16 cellular contexts compared by ENCODE assay signal in the genomic region with DNA sequence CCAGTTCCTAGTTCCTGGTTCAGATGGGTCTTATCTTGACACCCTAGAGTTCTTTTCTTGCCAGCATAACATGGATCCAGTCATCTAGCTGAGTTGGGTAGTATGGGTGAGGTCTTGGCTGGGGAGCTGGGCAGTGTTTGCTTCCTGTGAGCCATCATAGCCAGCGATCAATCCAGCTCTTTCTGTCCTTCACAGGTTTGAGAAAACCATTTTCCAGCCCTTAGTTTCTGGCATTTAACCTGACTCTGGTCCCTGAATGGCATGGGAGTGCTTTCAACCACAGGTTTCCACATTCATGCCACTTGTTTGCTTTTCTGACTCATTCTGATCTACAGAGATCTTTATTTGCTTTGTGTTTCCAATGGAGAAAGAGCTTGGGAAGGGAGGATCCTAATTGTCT. TPM values are rescaled to one million over a fixed set of nuclear protein-coding genes. Genes with fewer than 3 reads are reported as not detected.
DNase-seq lines count a peak whose midpoint lies in the region; ATAC-seq and TF ChIP-seq lines count a peak whose summit lies in the region.
"Had no signal": no experiment of that assay in that cellular context is flagged by ENCODE, and none has a peak within 500 bp of the region (broad histone marks: within the 10 kb centered on the region; RNA-seq: fewer than 3 reads in every experiment).

No MANE protein-coding gene starts in this region.

- H3K4me3 Mint-ChIP-seq in CD8-positive, alpha-beta memory T cell = no peak overlapping the region
- H3K4me3 Mint-ChIP-seq: stimulated activated effector memory CD8-positive, alpha-beta T cell treated with anti-CD3 and anti-CD28 coated beads, Interleukin-12 subunit alpha, Interleukin-12 subunit beta, amount 100 ng/mL, for 72 hours; T-helper 17 cell had no signal

- H3K4me3 ChIP-seq in HEK293 (ENCODE audit: low read depth, low read length) (no peak overlapping the region), RWPE2 (ENCODE audit: severe bottlenecking) (no peak overlapping the region), lower lobe of right lung (no peak overlapping the region), gastroesophageal sphincter (no peak overlapping the region)
- no peak overlapping the region for H3K4me3 ChIP-seq in CD8-positive, alpha-beta memory T cell (ENCODE audit: low read length)
- H3K4me3 ChIP-seq: psoas muscle had no signal

- no peaks in the 10 kb centered on the region for H3K9me3 ChIP-seq in HEK293 (ENCODE audit: control insufficient read depth, insufficient read depth, low read depth, low read length)
- H3K9me3 ChIP-seq in RWPE2 (ENCODE audit: severe bottlenecking) = no peaks in the 10 kb centered on the region
- no peaks in the 10 kb centered on the region for H3K9me3 ChIP-seq in CD8-positive, alpha-beta memory T cell (ENCODE audit: low read length)
- no peaks in the 10 kb centered on the region for H3K9me3 ChIP-seq in lower lobe of right lung
- H3K9me3 ChIP-seq in gastroesophageal sphincter = no peaks in the 10 kb centered on the region
- H3K9me3 ChIP-seq: psoas muscle had no signal

- no peak for TF ChIP-seq POLR2A in gastroesophageal sphincter (IDR thresholded peaks at IDR 0.05)

- no peak for TF ChIP-seq CTCF in HEK293 (tag by site-specific recombination; IDR thresholded peaks at IDR 0.05)
- no peak for TF ChIP-seq CTCF in RWPE2 (IDR thresholded peaks at IDR 0.05; ENCODE audit: poor library complexity, severe bottlenecking)
- no peak for TF ChIP-seq CTCF in lower lobe of right lung (IDR thresholded peaks at IDR 0.05)
- TF ChIP-seq CTCF in gastroesophageal sphincter (IDR thresholded peaks at IDR 0.05) = no peak

- intact Hi-C loops in lower lobe of right lung (cut with DNase I) = no loop called here

- H3K36me3 Mint-ChIP-seq in CD8-positive, alpha-beta memory T cell = no peaks in the 10 kb centered on the region
- H3K36me3 Mint-ChIP-seq: stimulated activated effector memory CD8-positive, alpha-beta T cell treated with anti-CD3 and anti-CD28 coated beads, Interleukin-12 subunit alpha, Interleukin-12 subunit beta, amount 100 ng/mL, for 72 hours had no signal

- H3K36me3 ChIP-seq in HEK293 (ENCODE audit: control insufficient read depth in 2 of 2, insufficient read depth in 1 of 2, low read length in 2 of 2) = no peaks in the 10 kb centered on the region
- no peaks in the 10 kb centered on the region for H3K36me3 ChIP-seq in RWPE2 (ENCODE audit: low read depth)
- no peaks in the 10 kb centered on the region for H3K36me3 ChIP-seq in CD8-positive, alpha-beta memory T cell (ENCODE audit: insufficient read depth, low read length)
- H3K36me3 ChIP-seq in lower lobe of right lung = no peaks in the 10 kb centered on the region
- H3K36me3 ChIP-seq in gastroesophageal sphincter = no peaks in the 10 kb centered on the region

- peak; percentile 60; the same call in 2 of the 3 replicates for ATAC-seq in RWPE2 (ENCODE audit: low read depth)
- ATAC-seq in GM18907 (IDR thresholded peaks at IDR 0.05; ENCODE audit: unreplicated experiment) = no peak
- ATAC-seq in lower lobe of right lung = no peak
- no peak for ATAC-seq in gastroesophageal sphincter
- ATAC-seq: esophagus mucosa, psoas muscle, T-helper 17 cell had no signal

- no peaks in the 10 kb centered on the region for H3K4me1 ChIP-seq in HEK293 (ENCODE audit: control insufficient read depth, insufficient read depth, low read length)
- no peaks in the 10 kb centered on the region for H3K4me1 ChIP-seq in RWPE2 (ENCODE audit: insufficient read depth, poor library complexity, severe bottlenecking)
- no peaks in the 10 kb centered on the region for H3K4me1 ChIP-seq in CD8-positive, alpha-beta memory T cell (ENCODE audit: insufficient read depth, low read length)
- no peaks in the 10 kb centered on the region for H3K4me1 ChIP-seq in lower lobe of right lung
- no peaks in the 10 kb centered on the region for H3K4me1 ChIP-seq in gastroesophageal sphincter
- H3K4me1 ChIP-seq: psoas muscle had no signal

- 83 to 100% methylated on average over 1 of the region's 1 CpG for WGBS in gastroesophageal sphincter (ENCODE audit: low coverage in 1 of 2), 2 donors

- H3K27me3 ChIP-seq in RWPE2 (ENCODE audit: insufficient read depth, poor library complexity, severe bottlenecking) (no peaks in the 10 kb centered on the region), lower lobe of right lung (ENCODE audit: low read depth) (no peaks in the 10 kb centered on the region), gastroesophageal sphincter (no peaks in the 10 kb centered on the region)
- H3K27me3 ChIP-seq in CD8-positive, alpha-beta memory T cell (ENCODE audit: insufficient read depth, low read length, poor library complexity, severe bottlenecking) = no peaks in the 10 kb centered on the region

- H3K4me1 Mint-ChIP-seq in CD8-positive, alpha-beta memory T cell = no peaks in the 10 kb centered on the region
- H3K4me1 Mint-ChIP-seq: stimulated activated effector memory CD8-positive, alpha-beta T cell treated with anti-CD3 and anti-CD28 coated beads, Interleukin-12 subunit alpha, Interleukin-12 subunit beta, amount 100 ng/mL, for 72 hours; T-helper 17 cell had no signal

- H3K9me3 Mint-ChIP-seq in CD8-positive, alpha-beta memory T cell = peaks cover 0 to 17% (median 11%) of the 10 kb centered on the region in 5 donors

- H3K27ac Mint-ChIP-seq in CD8-positive, alpha-beta memory T cell = no peak overlapping the region
- H3K27ac Mint-ChIP-seq: stimulated activated effector memory CD8-positive, alpha-beta T cell treated with anti-CD3 and anti-CD28 coated beads, Interleukin-12 subunit alpha, Interleukin-12 subunit beta, amount 100 ng/mL, for 72 hours; T-helper 17 cell had no signal

- POLR2A ChIA-PET in HEK293 (lab: Yijun Ruan, JAX) = no interaction called here
- POLR2A ChIA-PET in CD8-positive, alpha-beta memory T cell (lab: Charles Lee) = no interaction called here

- no peak overlapping the region for H3K27ac ChIP-seq in HEK293 (ENCODE audit: extremely low read depth, low read depth, low read length)
- no peak overlapping the region for H3K27ac ChIP-seq in RWPE2 (ENCODE audit: poor library complexity, severe bottlenecking)
- no peak overlapping the region for H3K27ac ChIP-seq in CD8-positive, alpha-beta memory T cell (ENCODE audit: low read depth, low read length)
- H3K27ac ChIP-seq in lower lobe of right lung = no peak overlapping the region
- H3K27ac ChIP-seq in gastroesophageal sphincter = no peak overlapping the region
- H3K27ac ChIP-seq: psoas muscle had no signal

- TF ChIP-seq EP300 in gastroesophageal sphincter (IDR thresholded peaks at IDR 0.05) = no peak

- CTCF ChIA-PET in HEK293 (lab: Yijun Ruan, JAX) = no interaction called here
- CTCF ChIA-PET in CD8-positive, alpha-beta memory T cell (lab: Charles Lee) = no interaction called here

- no peaks in the 10 kb centered on the region for H3K27me3 Mint-ChIP-seq in CD8-positive, alpha-beta memory T cell
- H3K27me3 Mint-ChIP-seq: T-helper 17 cell had no signal

- DNase-seq in A172 (ENCODE audit: low spot score) (peak; percentile 52), RWPE2 (ENCODE audit: low spot score) (no peak), iris pigment epithelial cell (ENCODE audit: low read depth) (peak; percentile 29), lower lobe of right lung (no peak)
- no peak for DNase-seq in CD8-positive, alpha-beta memory T cell
- DNase-seq: activated CD4-positive, alpha-beta T cell treated with anti-CD3 and anti-CD28 coated beads, Interleukin-2, amount 50 U/mL, for 4 hours; NCI-H1436 treated with DMSO at 0.1 percent for 48 hours; psoas muscle; stimulated activated CD4-positive, alpha-beta T cell treated with anti-CD3 and anti-CD28 coated beads, Interleukin-2, amount 100 ng/mL, for 48 hours; T-helper 17 cell had no signal

TF ChIP-seq in HEK293, 187 proteins besides CTCF, POLR2A, EP300 and RAD21:
- TF ChIP-seq SCRT2 (tag by site-specific recombination; IDR thresholded peaks at IDR 0.05) = peak; percentile 41; the same call in 1 of the 2 replicates
- no peak for TF ChIP-seq ZNF404 (tag by site-specific recombination; IDR thresholded peaks at IDR 0.05)

RNA-seq across cellular contexts. Expression of gene SLC13A1, which starts 8.6 kb away (rescaled TPM):
- not detected in 2 replicates for total RNA-seq in A172 (2014; rRNA removed; shearing (Covaris generic))
- not detected for total RNA-seq in CD8-positive, alpha-beta memory T cell
- not detected for polyA plus RNA-seq in CD8-positive, alpha-beta memory T cell
- not detected for total RNA-seq in lower lobe of right lung
- total RNA-seq in gastroesophageal sphincter = not detected
- total RNA-seq: esophagus mucosa, mononuclear cell, T-helper 17 cell had no signal
- polyA plus RNA-seq: psoas muscle had no signal

Comparison
In these comparisons a context has a peak if more than half of its experiments do, and no peak if none do; other contexts are left out.
1. DNase-seq: peak in A172 (single experiment) and iris pigment epithelial cell (single experiment); none in RWPE2 (single experiment), CD8-positive, alpha-beta memory T cell (0 of 5) and lower lobe of right lung (single experiment).